ENCODE assay signal across 24 cellular contexts in the genomic region with DNA sequence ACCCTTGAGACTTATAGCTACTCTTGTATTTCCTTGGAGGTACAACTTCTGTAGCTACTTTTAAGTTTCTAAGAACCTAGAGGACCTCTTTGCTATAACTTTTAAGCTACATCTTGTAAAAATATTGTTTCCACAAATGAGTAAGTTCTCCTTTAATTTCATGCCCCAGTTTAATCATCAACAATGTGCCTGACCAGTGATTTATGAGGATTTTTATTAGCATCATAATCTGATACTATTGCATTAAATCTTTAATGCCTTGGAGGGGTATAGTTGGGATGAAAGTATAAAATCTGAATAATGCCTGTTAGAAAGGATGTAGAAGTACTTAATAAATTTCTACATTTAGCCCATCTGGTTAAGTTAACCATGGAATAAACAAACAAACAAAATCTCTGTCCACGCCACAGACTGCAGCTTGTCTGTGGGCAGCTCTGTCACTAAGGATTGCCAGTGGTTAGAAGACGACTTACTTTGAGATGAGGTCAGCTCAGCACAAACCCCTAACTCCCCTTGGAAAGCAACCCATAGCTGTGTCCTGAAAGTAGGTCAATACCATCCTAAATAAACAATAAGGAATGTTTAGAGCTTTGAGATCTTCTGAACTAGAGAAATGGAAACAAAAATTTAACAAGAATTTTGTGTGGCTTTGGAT. TPM values are rescaled to one million over a fixed set of nuclear protein-coding genes. Genes with fewer than 3 reads are reported as not detected.
DNase-seq lines count a peak whose midpoint lies in the region.
"Had no signal": no experiment of that assay in that cellular context is flagged by ENCODE, and none has a peak within 500 bp of the region (broad histone marks: within the 10 kb centered on the region; RNA-seq: fewer than 3 reads in every experiment).

No MANE protein-coding gene starts in this region.

- H3K27ac ChIP-seq in SJCRH30 = no peak overlapping the region
- H3K27ac ChIP-seq: breast epithelium, colonic mucosa, gastroesophageal sphincter, lower lobe of right lung, tibial artery had no signal

- intact Hi-C loops in activated T-helper 1 cell treated with anti-CD3 and anti-CD28 coated beads, Interleukin-12 subunit alpha, Interleukin-12 subunit beta, Interleukin-2, Interleukin-4 antibody, amounts not matched to agents 30 ng/mL and 10 ng/mL and 1 ng/mL, durations not matched to agents 14 hours and 24 hours and 36 hours (cut with micrococcal nuclease) = no loop called here

- H3K9me3 ChIP-seq in SJCRH30 (replicated peaks) = no peaks in the 10 kb centered on the region
- H3K9me3 ChIP-seq: adrenal gland, breast epithelium, colonic mucosa, gastroesophageal sphincter, lower lobe of right lung, mucosa of descending colon, tibial artery had no signal

- no peaks in the 10 kb centered on the region for H3K36me3 ChIP-seq in SJCRH30
- H3K36me3 ChIP-seq: adrenal gland, breast epithelium, colonic mucosa, gastroesophageal sphincter, lower lobe of right lung, tibial artery had no signal

- H3K9me3 Mint-ChIP-seq in activated T-helper 1 cell treated with anti-CD3 and anti-CD28 coated beads, Interleukin-12 subunit alpha, Interleukin-12 subunit beta, Interleukin-2, Interleukin-4 antibody, amounts not matched to agents 30 ng/mL and 10 ng/mL and 1 ng/mL, durations not matched to agents 14 hours and 24 hours and 36 hours = no peaks in the 10 kb centered on the region
- H3K9me3 Mint-ChIP-seq: effector memory CD8-positive, alpha-beta T cell; neural crest cell; stimulated activated naive CD8-positive, alpha-beta T cell treated with anti-CD3 and anti-CD28 coated beads, Interleukin-15, amount 100 ng/mL, for 72 hours had no signal

- H3K36me3 Mint-ChIP-seq in activated T-helper 1 cell treated with anti-CD3 and anti-CD28 coated beads, Interleukin-12 subunit alpha, Interleukin-12 subunit beta, Interleukin-2, Interleukin-4 antibody, amounts not matched to agents 30 ng/mL and 10 ng/mL and 1 ng/mL, durations not matched to agents 14 hours and 24 hours and 36 hours (ENCODE audit: low read depth) = no peaks in the 10 kb centered on the region

- peaks cover 8% of the 10 kb centered on the region; the same call in 1 of the 2 replicates for H3K4me1 ChIP-seq in SJCRH30
- H3K4me1 ChIP-seq: breast epithelium, colonic mucosa had no signal

- DNase-seq in H4 (ENCODE audit: low spot score) (peak; percentile 31), SJCRH30 (peak; percentile 5 to 13), iris pigment epithelial cell (ENCODE audit: low read depth) (peak; percentile 56), OCI-M1 (lab: John Stamatoyannopoulos, UW) (no peak), GM03348 (ENCODE audit: low spot score) (no peak), CD1c-positive myeloid dendritic cell (ENCODE audit: extremely low spot score) (no peak)
- no peak for DNase-seq in activated T-helper 1 cell treated with anti-CD3 and anti-CD28 coated beads, Interleukin-12 subunit alpha, Interleukin-12 subunit beta, Interleukin-2, Interleukin-4 antibody, amounts not matched to agents 30 ng/mL and 10 ng/mL and 1 ng/mL, durations not matched to agents 14 hours and 24 hours and 36 hours (ENCODE audit: low spot score)
- DNase-seq: activated CD8-positive, alpha-beta T cell treated with anti-CD3 and anti-CD28 coated beads, Interleukin-2, amount 10 ng/mL, durations not matched to agents 7 days and 5 days; adrenal gland; AML-193; colonic mucosa; effector memory CD8-positive, alpha-beta T cell; islet precursor cell; lower lobe of right lung; mucosa of descending colon; NCI-H1092 treated with DMSO at 0.1 percent for 48 hours; NCI-H187 treated with DMSO at 0.1 percent for 48 hours; NCI-H226; stimulated activated naive CD8-positive, alpha-beta T cell treated with anti-CD3 and anti-CD28 coated beads, Interleukin-15, amount 100 ng/mL, for 72 hours; tibial artery had no signal

- no peak overlapping the region for H3K27ac Mint-ChIP-seq in activated T-helper 1 cell treated with anti-CD3 and anti-CD28 coated beads, Interleukin-12 subunit alpha, Interleukin-12 subunit beta, Interleukin-2, Interleukin-4 antibody, amounts not matched to agents 30 ng/mL and 10 ng/mL and 1 ng/mL, durations not matched to agents 14 hours and 24 hours and 36 hours
- H3K27ac Mint-ChIP-seq: activated CD8-positive, alpha-beta T cell treated with anti-CD3 and anti-CD28 coated beads, Interleukin-2, amount 10 ng/mL, durations not matched to agents 7 days and 5 days; effector memory CD8-positive, alpha-beta T cell; stimulated activated naive CD8-positive, alpha-beta T cell treated with anti-CD3 and anti-CD28 coated beads, Interleukin-15, amount 100 ng/mL, for 72 hours had no signal

- no peaks in the 10 kb centered on the region for H3K4me1 Mint-ChIP-seq in activated T-helper 1 cell treated with anti-CD3 and anti-CD28 coated beads, Interleukin-12 subunit alpha, Interleukin-12 subunit beta, Interleukin-2, Interleukin-4 antibody, amounts not matched to agents 30 ng/mL and 10 ng/mL and 1 ng/mL, durations not matched to agents 14 hours and 24 hours and 36 hours (ENCODE audit: low read depth)

- no peak overlapping the region for H3K4me3 Mint-ChIP-seq in activated T-helper 1 cell treated with anti-CD3 and anti-CD28 coated beads, Interleukin-12 subunit alpha, Interleukin-12 subunit beta, Interleukin-2, Interleukin-4 antibody, amounts not matched to agents 30 ng/mL and 10 ng/mL and 1 ng/mL, durations not matched to agents 14 hours and 24 hours and 36 hours
- H3K4me3 Mint-ChIP-seq: activated CD8-positive, alpha-beta T cell treated with anti-CD3 and anti-CD28 coated beads, Interleukin-2, amount 10 ng/mL, durations not matched to agents 7 days and 5 days; effector memory CD8-positive, alpha-beta T cell; neural crest cell; stimulated activated naive CD8-positive, alpha-beta T cell treated with anti-CD3 and anti-CD28 coated beads, Interleukin-15, amount 100 ng/mL, for 72 hours had no signal

- H3K4me3 ChIP-seq in SJCRH30 = no peak overlapping the region
- H3K4me3 ChIP-seq: adrenal gland, breast epithelium, colonic mucosa, gastroesophageal sphincter, GM12878, lower lobe of right lung, mucosa of descending colon, tibial artery had no signal

- no peaks in the 10 kb centered on the region for H3K27me3 ChIP-seq in SJCRH30
- H3K27me3 ChIP-seq: adrenal gland, breast epithelium, colonic mucosa, gastroesophageal sphincter, tibial artery had no signal

- no peaks in the 10 kb centered on the region for H3K27me3 Mint-ChIP-seq in activated T-helper 1 cell treated with anti-CD3 and anti-CD28 coated beads, Interleukin-12 subunit alpha, Interleukin-12 subunit beta, Interleukin-2, Interleukin-4 antibody, amounts not matched to agents 30 ng/mL and 10 ng/mL and 1 ng/mL, durations not matched to agents 14 hours and 24 hours and 36 hours (ENCODE audit: insufficient read depth)
- H3K27me3 Mint-ChIP-seq: effector memory CD8-positive, alpha-beta T cell; stimulated activated naive CD8-positive, alpha-beta T cell treated with anti-CD3 and anti-CD28 coated beads, Interleukin-15, amount 100 ng/mL, for 72 hours had no signal

RNA-seq across cellular contexts. Expression of gene UBE2D1, which starts 18.3 kb away (rescaled TPM):
- total RNA-seq in H4 (2014; rRNA removed; shearing (Covaris generic)) = 23.0 and 27.0 TPM in 2 replicates
- 13.6 and 15.4 TPM in 2 replicates for total RNA-seq in SJCRH30 (2014; rRNA removed; shearing (Covaris generic))
- 17.9 and 19.6 TPM in 2 replicates for total RNA-seq in activated T-helper 1 cell treated with anti-CD3 and anti-CD28 coated beads, Interleukin-12 subunit alpha, Interleukin-12 subunit beta, Interleukin-2, Interleukin-4 antibody, amounts not matched to agents 30 ng/mL and 10 ng/mL and 1 ng/mL, durations not matched to agents 14 hours and 24 hours and 36 hours

RNA-seq across cellular contexts. Expression of gene TFAM, which starts 32.1 kb away (rescaled TPM):
- total RNA-seq in H4 (2014; rRNA removed; shearing (Covaris generic)) = 40.1 and 42.5 TPM in 2 replicates
- total RNA-seq in SJCRH30 (2014; rRNA removed; shearing (Covaris generic)) = 59.9 and 60.0 TPM in 2 replicates
- total RNA-seq in activated T-helper 1 cell treated with anti-CD3 and anti-CD28 coated beads, Interleukin-12 subunit alpha, Interleukin-12 subunit beta, Interleukin-2, Interleukin-4 antibody, amounts not matched to agents 30 ng/mL and 10 ng/mL and 1 ng/mL, durations not matched to agents 14 hours and 24 hours and 36 hours = 99.9 and 106 TPM in 2 replicates

Comparison
In these comparisons a context has a peak if more than half of its experiments do, and no peak if none do; other contexts are left out.
1. DNase-seq: peak in H4 (single experiment), SJCRH30 (2 of 2) and iris pigment epithelial cell (single experiment); none in OCI-M1 (single experiment), GM03348 (single experiment), CD1c-positive myeloid dendritic cell (single experiment) and activated T-helper 1 cell treated with anti-CD3 and anti-CD28 coated beads, Interleukin-12 subunit alpha, Interleukin-12 subunit beta, Interleukin-2, Interleukin-4 antibody, amounts not matched to agents 30 ng/mL and 10 ng/mL and 1 ng/mL, durations not matched to agents 14 hours and 24 hours and 36 hours (single experiment).